In the genomic region with DNA sequence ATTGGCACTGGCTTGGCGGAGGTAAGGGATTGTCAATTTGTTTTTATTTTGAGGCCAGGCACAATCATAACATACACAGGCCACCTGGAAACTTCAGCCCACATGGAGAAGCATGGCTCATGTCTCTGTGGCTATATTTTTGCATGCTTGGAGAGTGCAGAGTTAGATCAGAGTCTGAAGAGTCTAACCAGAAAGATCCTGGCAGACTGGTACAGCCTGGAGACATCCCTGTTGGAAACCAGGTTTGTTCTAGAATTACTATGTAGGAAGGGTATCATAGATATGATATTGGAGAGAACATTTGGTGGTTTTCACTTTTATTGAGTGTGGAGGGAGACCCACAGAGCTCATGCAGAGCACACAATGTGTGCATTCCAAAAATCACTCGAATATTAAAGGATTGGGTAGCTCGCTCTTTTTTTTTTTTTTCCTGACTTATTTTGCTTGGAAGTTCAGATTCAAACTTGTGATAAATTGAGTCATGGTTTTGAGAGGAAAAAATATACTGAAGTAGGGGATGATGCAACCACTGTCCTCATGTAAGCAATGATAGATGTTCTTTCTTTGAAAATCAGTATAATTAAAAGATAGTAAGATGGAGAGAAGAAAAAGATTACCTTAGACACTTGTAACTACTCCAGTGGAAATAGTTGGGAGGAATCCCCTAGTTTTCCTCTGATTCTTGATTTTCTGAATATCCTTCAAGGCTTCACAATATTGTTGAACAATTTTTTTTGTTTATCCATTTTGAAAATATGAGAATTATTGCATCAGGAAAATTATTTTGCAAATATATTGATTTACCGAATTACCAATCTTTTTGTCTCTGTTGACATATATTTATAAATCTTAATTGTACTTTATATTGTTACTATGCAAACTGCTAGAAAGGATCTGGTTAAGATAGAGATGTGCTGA, we compare ENCODE assay signal across 18 cellular contexts.
DNase-seq lines count a peak whose midpoint lies in the region; ATAC-seq, FAIRE-seq and TF ChIP-seq lines count a peak whose summit lies in the region.
"Had no signal": no experiment of that assay in that cellular context is flagged by ENCODE, and none has a peak within 500 bp of the region (broad histone marks: within the 10 kb centered on the region; RNA-seq: fewer than 3 reads in every experiment).

No MANE protein-coding gene starts in this region.

- TF ChIP-seq POLR2A in IMR-90 (IDR thresholded peaks at IDR 0.05; ENCODE audit: low read depth, low read length) (no peak), Peyer's patch (IDR thresholded peaks at IDR 0.05) (no peak)

- H3K36me3 ChIP-seq in BJ (ENCODE audit: control insufficient read depth, insufficient read depth, low read length) = no peaks in the 10 kb centered on the region
- H3K36me3 ChIP-seq in IMR-90 (ENCODE audit: control insufficient read depth, insufficient read depth, low read length) = no peaks in the 10 kb centered on the region
- H3K36me3 ChIP-seq in astrocyte (ENCODE audit: insufficient read depth, low read length) = no peaks in the 10 kb centered on the region
- no peaks in the 10 kb centered on the region for H3K36me3 ChIP-seq in Peyer's patch

- H2BK20ac ChIP-seq in IMR-90 (ENCODE audit: low read depth, low read length) = no peak overlapping the region

- H2BK120ac ChIP-seq in IMR-90 (ENCODE audit: low read depth, low read length) = no peak overlapping the region

- no peaks in the 10 kb centered on the region for H3K4me1 ChIP-seq in IMR-90 (ENCODE audit: control insufficient read depth, insufficient read depth, low read length)
- H3K4me1 ChIP-seq in astrocyte (ENCODE audit: insufficient read depth, low read length) = no peaks in the 10 kb centered on the region
- H3K4me1 ChIP-seq in Peyer's patch = no peaks in the 10 kb centered on the region

- H3K9me3 Mint-ChIP-seq in astrocyte (ENCODE audit: unreplicated experiment) = no peaks in the 10 kb centered on the region
- H3K9me3 Mint-ChIP-seq: activated CD8-positive, alpha-beta T cell treated with anti-CD3 and anti-CD28 coated beads for 36 hours; memory B cell; stimulated activated effector memory CD8-positive, alpha-beta T cell treated with anti-CD3 and anti-CD28 coated beads, Interleukin-12 subunit alpha, Interleukin-12 subunit beta, amount 100 ng/mL, for 72 hours; type B pancreatic cell had no signal

- peaks cover 1% of the 10 kb centered on the region for H3K36me3 Mint-ChIP-seq in astrocyte (ENCODE audit: low read depth, unreplicated experiment)
- H3K36me3 Mint-ChIP-seq: memory B cell; stimulated activated effector memory CD8-positive, alpha-beta T cell treated with anti-CD3 and anti-CD28 coated beads, Interleukin-12 subunit alpha, Interleukin-12 subunit beta, amount 100 ng/mL, for 72 hours; type B pancreatic cell had no signal

- no peak overlapping the region for H3K23ac ChIP-seq in IMR-90 (ENCODE audit: low read depth, low read length)

- H3K27me3 ChIP-seq in BJ (ENCODE audit: control insufficient read depth, insufficient read depth, low read length) (no peaks in the 10 kb centered on the region), IMR-90 (ENCODE audit: control insufficient read depth, insufficient read depth, low read length) (no peaks in the 10 kb centered on the region), astrocyte (ENCODE audit: insufficient read depth, low read length) (no peaks in the 10 kb centered on the region), Peyer's patch (no peaks in the 10 kb centered on the region)

- no peaks in the 10 kb centered on the region for H3K9me1 ChIP-seq in IMR-90 (ENCODE audit: insufficient read depth, low read length)

- H3K4me3 Mint-ChIP-seq in astrocyte (ENCODE audit: unreplicated experiment) = no peak overlapping the region
- H3K4me3 Mint-ChIP-seq: activated CD8-positive, alpha-beta T cell treated with anti-CD3 and anti-CD28 coated beads for 36 hours; stimulated activated effector memory CD8-positive, alpha-beta T cell treated with anti-CD3 and anti-CD28 coated beads, Interleukin-12 subunit alpha, Interleukin-12 subunit beta, amount 100 ng/mL, for 72 hours; type B pancreatic cell had no signal

- DNase-seq in BJ (ENCODE audit: low read depth) (peak; percentile 49), IMR-90 (peak; percentile 13), astrocyte (ENCODE audit: low read depth) (no peak), fibroblast of villous mesenchyme (ENCODE audit: low read depth) (peak; percentile 80), GM10266 (ENCODE audit: extremely low spot score) (no peak), globus pallidus (ENCODE audit: low spot score) (no peak), cerebellum (ENCODE audit: low spot score) (no peak), Peyer's patch (no peak)
- DNase-seq: activated CD8-positive, alpha-beta T cell treated with anti-CD3 and anti-CD28 coated beads for 36 hours; activated effector memory CD4-positive, alpha-beta T cell treated with Interleukin-2 at 50 U/mL for 16 hours; aorta; NCI-H1092 treated with DMSO at 0.1 percent for 48 hours; NCI-H2227 treated with DMSO at 0.1 percent for 48 hours had no signal

- dilution Hi-C loops in IMR-90 (cut with HindIII; ENCODE audit: low sequenced_read_pairs, unreplicated experiment) = no loop called here

- H4K91ac ChIP-seq in IMR-90 (ENCODE audit: insufficient read depth, low read depth, low read length) = no peak overlapping the region

- BruUV-seq in IMR-90 (replicated peaks; lab: Mats Ljungman, UMichigan) = no TSS peak

- intact Hi-C loops in IMR-90 (cut with micrococcal nuclease) = no loop called here

- no peaks in the 10 kb centered on the region for H3K27me3 Mint-ChIP-seq in astrocyte (ENCODE audit: low read depth, unreplicated experiment)
- H3K27me3 Mint-ChIP-seq: memory B cell had no signal

- TF ChIP-seq CTCF in BJ (IDR thresholded peaks at IDR 0.05; ENCODE audit: insufficient read depth, low read depth, low read length) (no peak), IMR-90 (conservative IDR thresholded peaks at IDR 0.05; ENCODE audit: low read depth, low read length) (no peak), astrocyte (IDR thresholded peaks at IDR 0.05; ENCODE audit: insufficient read depth, low read depth, low read length) (no peak), fibroblast of villous mesenchyme (IDR thresholded peaks at IDR 0.05; ENCODE audit: insufficient read depth, low read depth, low read length) (no peak), GM10266 (IDR thresholded peaks at IDR 0.05; ENCODE audit: control insufficient read depth, insufficient read depth, low read depth, missing control alignments) (no peak), Peyer's patch (IDR thresholded peaks at IDR 0.05) (no peak)

- no peaks in the 10 kb centered on the region for H3K79me2 ChIP-seq in astrocyte (ENCODE audit: insufficient read depth, low read length)

- CTCF ChIA-PET in BJ (lab: Yijun Ruan, JAX) (interaction anchor here (0.7 kb wide), 1 partner anchor 568 kb away, joined by 3 read pairs; no protein-coding TSS in a partner anchor), IMR-90 (lab: Yijun Ruan, JAX) (no interaction called here)

- H2AFZ ChIP-seq in IMR-90 (replicated peaks; ENCODE audit: low read length, poor library complexity) (no peak overlapping the region), astrocyte (ENCODE audit: low read depth, low read length) (no peak overlapping the region)

- H3K27ac ChIP-seq in IMR-90 (ENCODE audit: insufficient read depth, low read length) = no peak overlapping the region
- no peak overlapping the region for H3K27ac ChIP-seq in astrocyte (ENCODE audit: low read depth, low read length)
- H3K27ac ChIP-seq in Peyer's patch = no peak overlapping the region

- H3K4me2 ChIP-seq in IMR-90 (ENCODE audit: low read depth, low read length) = no peak overlapping the region
- no peak overlapping the region for H3K4me2 ChIP-seq in astrocyte (ENCODE audit: low read length)

- H2AK9ac ChIP-seq in IMR-90 (replicated peaks; ENCODE audit: low read depth, low read length, poor library complexity) = no peak overlapping the region

- no peaks in the 10 kb centered on the region for H3K9me3 ChIP-seq in IMR-90 (ENCODE audit: control insufficient read depth, insufficient read depth, low read length)
- no peaks in the 10 kb centered on the region for H3K9me3 ChIP-seq in astrocyte (ENCODE audit: insufficient read depth, low read depth, low read length)
- no peaks in the 10 kb centered on the region for H3K9me3 ChIP-seq in Peyer's patch

- H3K4me1 Mint-ChIP-seq in astrocyte (ENCODE audit: low read depth, unreplicated experiment) = peaks cover 18% of the 10 kb centered on the region
- H3K4me1 Mint-ChIP-seq: stimulated activated effector memory CD8-positive, alpha-beta T cell treated with anti-CD3 and anti-CD28 coated beads, Interleukin-12 subunit alpha, Interleukin-12 subunit beta, amount 100 ng/mL, for 72 hours had no signal

- POLR2A ChIA-PET in BJ (lab: Charles Lee) = no interaction called here
- POLR2A ChIA-PET in IMR-90 (lab: Charles Lee; ENCODE audit: unreplicated experiment) = no interaction called here

- no peak overlapping the region for H3K18ac ChIP-seq in IMR-90 (ENCODE audit: low read depth, low read length)

- H2BK15ac ChIP-seq in IMR-90 (ENCODE audit: low read depth, low read length) = peak overlapping the region; percentile 64; the same call in 1 of the 3 replicates

- H2BK5ac ChIP-seq in IMR-90 (ENCODE audit: low read depth, low read length, poor library complexity, severe bottlenecking) = no peak overlapping the region

- H4K8ac ChIP-seq in IMR-90 (ENCODE audit: low read depth in 2 of 2, low read length in 2 of 2) = no peak overlapping the region

- no peak for FAIRE-seq in astrocyte (lab: Jason Lieb, UNC)
- FAIRE-seq: HTR-8/SVneo had no signal

- H2AK5ac ChIP-seq in IMR-90 (ENCODE audit: low read depth, low read length) = no peak overlapping the region

- TF ChIP-seq RAD21 in IMR-90 (IDR thresholded peaks at IDR 0.05; ENCODE audit: low read length) = no peak

- H3K4ac ChIP-seq in IMR-90 (ENCODE audit: low read depth, low read length) = no peak overlapping the region

- in situ Hi-C loops in IMR-90 (cut with MboI; ENCODE audit: low sequenced_read_pairs) = no loop called here

- no peaks in the 10 kb centered on the region for H4K20me1 ChIP-seq in IMR-90 (ENCODE audit: insufficient read depth, low read length)
- no peaks in the 10 kb centered on the region for H4K20me1 ChIP-seq in astrocyte (ENCODE audit: insufficient read depth, low read length)

- ATAC-seq in IMR-90 (ENCODE audit: low read depth) = no peak
- ATAC-seq: activated CD8-positive, alpha-beta T cell treated with anti-CD3 and anti-CD28 coated beads for 36 hours; stimulated activated effector memory CD8-positive, alpha-beta T cell treated with anti-CD3 and anti-CD28 coated beads, Interleukin-12 subunit alpha, Interleukin-12 subunit beta, amount 100 ng/mL, for 72 hours had no signal

- peak overlapping the region; percentile 85 for H3K27ac Mint-ChIP-seq in astrocyte (ENCODE audit: unreplicated experiment)
- H3K27ac Mint-ChIP-seq: activated CD8-positive, alpha-beta T cell treated with anti-CD3 and anti-CD28 coated beads for 36 hours; memory B cell; stimulated activated effector memory CD8-positive, alpha-beta T cell treated with anti-CD3 and anti-CD28 coated beads, Interleukin-12 subunit alpha, Interleukin-12 subunit beta, amount 100 ng/mL, for 72 hours; type B pancreatic cell had no signal

- WGBS in IMR-90 (ENCODE audit: extremely low coverage in 2 of 2, insufficient read length in 1 of 2), 2 experiments = 79% methylated on average over 2 of the region's 4 CpGs; no CpG with 5 or more reads in 1 of the 2 experiments

- H3K79me1 ChIP-seq in IMR-90 (ENCODE audit: low read depth in 1 of 2, low read length in 2 of 2) = no peaks in the 10 kb centered on the region

- no peak overlapping the region for H3K14ac ChIP-seq in IMR-90 (replicated peaks; ENCODE audit: low read depth, low read length)

- no peak overlapping the region for H3K9ac ChIP-seq in IMR-90 (ENCODE audit: low read depth, low read length)
- no peak overlapping the region for H3K9ac ChIP-seq in astrocyte (ENCODE audit: low read length)

- H3K56ac ChIP-seq in IMR-90 (ENCODE audit: extremely low read depth, insufficient read depth, low read length) = no peak overlapping the region

- H3K4me3 ChIP-seq in BJ (ENCODE audit: low read depth, low read length) (no peak overlapping the region), IMR-90 (ENCODE audit: insufficient read depth, low read depth, low read length) (no peak overlapping the region), astrocyte (ENCODE audit: insufficient read depth, low read depth, low read length) (no peak overlapping the region), fibroblast of villous mesenchyme (ENCODE audit: low read depth, low read length) (no peak overlapping the region), Peyer's patch (no peak overlapping the region)
- H3K4me3 ChIP-seq: skin epidermis had no signal

- no peak overlapping the region for H4K5ac ChIP-seq in IMR-90 (ENCODE audit: low read depth, low read length)

Comparison
In these comparisons a context has a peak if more than half of its experiments do, and no peak if none do; other contexts are left out.
1. DNase-seq: peak in BJ (single experiment), IMR-90 (single experiment) and fibroblast of villous mesenchyme (single experiment); none in astrocyte (single experiment), GM10266 (single experiment), globus pallidus (single experiment), cerebellum (single experiment) and Peyer's patch (0 of 3).